ENCODE assay signal across 1 cellular context in the genomic region with DNA sequence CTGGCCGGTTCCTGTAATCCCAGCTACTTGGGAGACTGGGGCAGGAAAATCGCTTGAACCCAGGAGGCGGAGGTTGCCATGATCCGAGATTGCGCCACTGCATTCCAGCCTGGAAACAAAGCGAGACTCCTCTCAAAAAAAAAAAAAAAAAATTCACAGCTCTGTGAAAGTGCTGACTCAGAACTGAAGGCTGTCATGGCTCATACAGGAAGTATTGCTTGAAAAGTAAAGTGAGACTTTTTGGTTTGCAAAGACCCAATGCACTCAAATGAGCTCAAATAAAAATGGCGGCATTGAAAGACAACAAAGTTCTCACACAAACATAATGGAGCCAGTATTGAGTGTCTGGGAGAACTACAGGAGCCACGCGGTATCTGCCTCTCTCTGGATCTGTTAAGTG.
TF ChIP-seq lines count a peak whose summit lies in the region.

No MANE protein-coding gene starts in this region.

TF ChIP-seq in GM23338, 12 proteins besides CTCF, POLR2A, EP300 and RAD21:
- no peak for TF ChIP-seq REST (IDR thresholded peaks at IDR 0.05; ENCODE audit: unreplicated experiment)
- TF ChIP-seq POLR2AphosphoS5 (IDR thresholded peaks at IDR 0.05; ENCODE audit: low read depth) = no peak
- no peak for TF ChIP-seq ZNF331 (CRISPR knock-in tag; IDR thresholded peaks at IDR 0.05; ENCODE audit: low read depth)
- TF ChIP-seq NANOG (IDR thresholded peaks at IDR 0.05; ENCODE audit: borderline replicate concordance) = no peak
- TF ChIP-seq STAT1 (IDR thresholded peaks at IDR 0.05; ENCODE audit: unreplicated experiment) = no peak
- no peak for TF ChIP-seq ZNF114 (CRISPR knock-in tag; IDR thresholded peaks at IDR 0.05)
- no peak for TF ChIP-seq EZH2 (IDR thresholded peaks at IDR 0.05; ENCODE audit: low read depth, unreplicated experiment)
- TF ChIP-seq JUNB (IDR thresholded peaks at IDR 0.05; ENCODE audit: unreplicated experiment) = no peak
- TF ChIP-seq CREB1 (CRISPR knock-in tag; IDR thresholded peaks at IDR 0.05; ENCODE audit: low read depth) = no peak
- TF ChIP-seq ETS1 (IDR thresholded peaks at IDR 0.05) = no peak
- TF ChIP-seq, protein P1, sequence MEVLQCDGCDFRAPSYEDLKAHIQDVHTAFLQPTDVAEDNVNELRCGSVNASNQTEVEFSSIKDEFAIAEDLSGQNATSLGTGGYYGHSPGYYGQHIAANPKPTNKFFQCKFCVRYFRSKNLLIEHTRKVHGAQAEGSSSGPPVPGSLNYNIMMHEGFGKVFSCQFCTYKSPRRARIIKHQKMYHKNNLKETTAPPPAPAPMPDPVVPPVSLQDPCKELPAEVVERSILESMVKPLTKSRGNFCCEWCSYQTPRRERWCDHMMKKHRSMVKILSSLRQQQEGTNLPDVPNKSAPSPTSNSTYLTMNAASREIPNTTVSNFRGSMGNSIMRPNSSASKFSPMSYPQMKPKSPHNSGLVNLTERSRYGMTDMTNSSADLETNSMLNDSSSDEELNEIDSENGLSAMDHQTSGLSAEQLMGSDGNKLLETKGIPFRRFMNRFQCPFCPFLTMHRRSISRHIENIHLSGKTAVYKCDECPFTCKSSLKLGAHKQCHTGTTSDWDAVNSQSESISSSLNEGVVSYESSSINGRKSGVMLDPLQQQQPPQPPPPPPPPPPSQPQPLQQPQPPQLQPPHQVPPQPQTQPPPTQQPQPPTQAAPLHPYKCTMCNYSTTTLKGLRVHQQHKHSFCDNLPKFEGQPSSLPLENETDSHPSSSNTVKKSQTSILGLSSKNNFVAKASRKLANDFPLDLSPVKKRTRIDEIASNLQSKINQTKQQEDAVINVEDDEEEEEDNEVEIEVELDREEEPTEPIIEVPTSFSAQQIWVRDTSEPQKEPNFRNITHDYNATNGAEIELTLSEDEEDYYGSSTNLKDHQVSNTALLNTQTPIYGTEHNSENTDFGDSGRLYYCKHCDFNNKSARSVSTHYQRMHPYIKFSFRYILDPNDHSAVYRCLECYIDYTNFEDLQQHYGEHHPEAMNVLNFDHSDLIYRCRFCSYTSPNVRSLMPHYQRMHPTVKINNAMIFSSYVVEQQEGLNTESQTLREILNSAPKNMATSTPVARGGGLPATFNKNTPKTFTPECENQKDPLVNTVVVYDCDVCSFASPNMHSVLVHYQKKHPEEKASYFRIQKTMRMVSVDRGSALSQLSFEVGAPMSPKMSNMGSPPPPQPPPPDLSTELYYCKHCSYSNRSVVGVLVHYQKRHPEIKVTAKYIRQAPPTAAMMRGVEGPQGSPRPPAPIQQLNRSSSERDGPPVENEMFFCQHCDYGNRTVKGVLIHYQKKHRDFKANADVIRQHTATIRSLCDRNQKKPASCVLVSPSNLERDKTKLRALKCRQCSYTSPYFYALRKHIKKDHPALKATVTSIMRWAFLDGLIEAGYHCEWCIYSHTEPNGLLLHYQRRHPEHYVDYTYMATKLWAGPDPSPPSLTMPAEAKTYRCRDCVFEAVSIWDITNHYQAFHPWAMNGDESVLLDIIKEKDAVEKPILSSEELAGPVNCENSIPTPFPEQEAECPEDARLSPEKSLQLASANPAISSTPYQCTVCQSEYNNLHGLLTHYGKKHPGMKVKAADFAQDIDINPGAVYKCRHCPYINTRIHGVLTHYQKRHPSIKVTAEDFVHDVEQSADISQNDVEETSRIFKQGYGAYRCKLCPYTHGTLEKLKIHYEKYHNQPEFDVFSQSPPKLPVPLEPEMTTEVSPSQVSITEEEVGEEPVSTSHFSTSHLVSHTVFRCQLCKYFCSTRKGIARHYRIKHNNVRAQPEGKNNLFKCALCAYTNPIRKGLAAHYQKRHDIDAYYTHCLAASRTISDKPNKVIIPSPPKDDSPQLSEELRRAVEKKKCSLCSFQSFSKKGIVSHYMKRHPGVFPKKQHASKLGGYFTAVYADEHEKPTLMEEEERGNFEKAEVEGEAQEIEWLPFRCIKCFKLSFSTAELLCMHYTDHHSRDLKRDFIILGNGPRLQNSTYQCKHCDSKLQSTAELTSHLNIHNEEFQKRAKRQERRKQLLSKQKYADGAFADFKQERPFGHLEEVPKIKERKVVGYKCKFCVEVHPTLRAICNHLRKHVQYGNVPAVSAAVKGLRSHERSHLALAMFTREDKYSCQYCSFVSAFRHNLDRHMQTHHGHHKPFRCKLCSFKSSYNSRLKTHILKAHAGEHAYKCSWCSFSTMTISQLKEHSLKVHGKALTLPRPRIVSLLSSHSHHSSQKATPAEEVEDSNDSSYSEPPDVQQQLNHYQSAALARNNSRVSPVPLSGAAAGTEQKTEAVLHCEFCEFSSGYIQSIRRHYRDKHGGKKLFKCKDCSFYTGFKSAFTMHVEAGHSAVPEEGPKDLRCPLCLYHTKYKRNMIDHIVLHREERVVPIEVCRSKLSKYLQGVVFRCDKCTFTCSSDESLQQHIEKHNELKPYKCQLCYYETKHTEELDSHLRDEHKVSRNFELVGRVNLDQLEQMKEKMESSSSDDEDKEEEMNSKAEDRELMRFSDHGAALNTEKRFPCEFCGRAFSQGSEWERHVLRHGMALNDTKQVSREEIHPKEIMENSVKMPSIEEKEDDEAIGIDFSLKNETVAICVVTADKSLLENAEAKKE (CRISPR knock-in tag; IDR thresholded peaks at IDR 0.05) = no peak
- no peak for TF ChIP-seq EZH2phosphoT487 (IDR thresholded peaks at IDR 0.05; ENCODE audit: unreplicated experiment)
